In the genomic region with DNA sequence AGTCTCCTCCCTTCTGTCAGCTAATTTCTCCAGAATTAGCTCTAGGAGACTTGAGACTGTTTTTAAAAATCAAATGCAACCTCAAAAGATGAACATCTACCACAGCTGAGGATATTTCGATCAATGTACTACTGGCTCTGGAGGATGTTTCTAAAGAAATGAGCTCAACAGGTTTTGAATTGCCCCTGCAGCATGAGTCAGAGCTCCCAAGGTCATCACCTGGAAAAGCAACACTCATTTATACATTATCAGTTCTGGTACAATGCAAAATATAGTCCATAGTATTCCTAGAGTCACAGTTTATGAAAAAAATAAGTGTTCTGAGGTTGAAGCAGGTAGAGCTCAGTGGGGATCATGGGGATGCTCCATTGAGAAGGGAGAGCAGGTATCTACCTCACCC, we compare ENCODE assay signal across 21 cellular contexts. TPM values are rescaled to one million over a fixed set of nuclear protein-coding genes. Genes with fewer than 3 reads are reported as not detected.
DNase-seq lines count a peak whose midpoint lies in the region; ATAC-seq, FAIRE-seq and TF ChIP-seq lines count a peak whose summit lies in the region.
"Had no signal": no experiment of that assay in that cellular context is flagged by ENCODE, and none has a peak within 500 bp of the region (broad histone marks: within the 10 kb centered on the region; RNA-seq: fewer than 3 reads in every experiment).

No MANE protein-coding gene starts in this region.

- H3K36me3 Mint-ChIP-seq in T-cell, result peaks cover 64% of the 10 kb centered on the region

- no TSS peak for BruUV-seq in A673 (replicated peaks; lab: Mats Ljungman, UMichigan)

- POLR2A ChIA-PET in A673 (lab: Charles Lee; ENCODE audit: low non-redundant PET) (no interaction called here), T-cell (lab: Charles Lee) (no interaction called here)

- intact Hi-C loops in A673 (cut with micrococcal nuclease; ENCODE audit: unreplicated experiment), result loop anchor here (1.0 to 5.0 kb wide), 2 partner anchors 211 to 1002 kb away; no protein-coding TSS in a partner anchor
- intact Hi-C loops in pancreas (cut with DNase I), result no loop called here
- intact Hi-C loops in kidney (cut with DNase I), result no loop called here

- H3K9ac ChIP-seq in kidney (ENCODE audit: low read length in 2 of 2), result no peak overlapping the region
- H3K9ac ChIP-seq: BLaER1 treated with 17β-estradiol and CSF1 and Interleukin-3, amounts not matched to agents 10 nM and 100 nM; GM23248 had no signal

- no peak overlapping the region for H3K4me3 ChIP-seq in A673 (ENCODE audit: low read depth, low read length, poor library complexity, severe bottlenecking)
- no peak overlapping the region for H3K4me3 ChIP-seq in bronchial epithelial cell (ENCODE audit: low read depth, low read length)
- H3K4me3 ChIP-seq in pancreas, result no peak overlapping the region
- H3K4me3 ChIP-seq in kidney (ENCODE audit: low read length in 2 of 2), result no peak overlapping the region
- no peak overlapping the region for H3K4me3 ChIP-seq in brain microvascular endothelial cell (ENCODE audit: low read depth, low read length)
- H3K4me3 ChIP-seq: BLaER1 treated with 17β-estradiol and CSF1 and Interleukin-3, amounts not matched to agents 10 nM and 100 nM; GM23248 had no signal

- CTCF ChIA-PET in A673 (lab: Charles Lee) (interaction anchor here (0.6 to 0.8 kb wide), 2 partner anchors 174 to 1001 kb away, joined by 3 read pairs; no protein-coding TSS in a partner anchor), T-cell (lab: Charles Lee) (no interaction called here)

- H3K4me1 ChIP-seq in A673 (ENCODE audit: insufficient read depth, low read length, poor library complexity, severe bottlenecking) (peaks cover 11% of the 10 kb centered on the region), foreskin keratinocyte (no peaks in the 10 kb centered on the region), pancreas (peaks cover 0 to 3% (median 0%) of the 10 kb centered on the region in 3 donors), kidney (ENCODE audit: control insufficient read depth in 1 of 2, insufficient read depth in 1 of 2, low read depth in 1 of 2, low read length in 2 of 2) (no peaks in the 10 kb centered on the region)
- H3K4me1 ChIP-seq: BLaER1 treated with 17β-estradiol and CSF1 and Interleukin-3, amounts not matched to agents 10 nM and 100 nM had no signal

- no peaks in the 10 kb centered on the region for H3K27me3 Mint-ChIP-seq in T-cell
- H3K27me3 Mint-ChIP-seq: B cell had no signal

- H3K27ac Mint-ChIP-seq in T-cell, result no peak overlapping the region
- H3K27ac Mint-ChIP-seq: B cell; CD8-positive, alpha-beta T cell had no signal

- ATAC-seq in foreskin keratinocyte (peak; percentile 49), pancreas (peak; percentile 46 to 78 (median 60)), T-cell (replicated peaks in 1 of 4) (no peak)
- ATAC-seq: CD8-positive, alpha-beta T cell had no signal

- H3K4me1 Mint-ChIP-seq in T-cell, result no peaks in the 10 kb centered on the region
- H3K4me1 Mint-ChIP-seq: B cell had no signal

- H3K27me3 ChIP-seq in A673 (replicated peaks; ENCODE audit: insufficient read depth, low read depth, low read length, poor library complexity) (no peaks in the 10 kb centered on the region), bronchial epithelial cell (ENCODE audit: control insufficient read depth, insufficient read depth, low read length) (no peaks in the 10 kb centered on the region), foreskin keratinocyte (no peaks in the 10 kb centered on the region), pancreas (peaks cover 0 to 3% (median 0%) of the 10 kb centered on the region in 4 donors), brain microvascular endothelial cell (replicated peaks) (no peaks in the 10 kb centered on the region)

- WGBS in pancreas, 2 donors, result 45 to 57% methylated on average over 1 of the region's 1 CpG

- in situ Hi-C loops in brain microvascular endothelial cell (cut with HindIII; ENCODE audit: low pct_ligation_motif_present, low sequenced_read_pairs), result no loop called here

- peak overlapping the region; percentile 29 for H3K27ac ChIP-seq in A673 (ENCODE audit: low read depth, low read length, poor library complexity, severe bottlenecking)
- H3K27ac ChIP-seq in foreskin keratinocyte, result no peak overlapping the region
- no peak overlapping the region for H3K27ac ChIP-seq in pancreas
- no peak overlapping the region for H3K27ac ChIP-seq in kidney (ENCODE audit: low read depth in 2 of 2, low read length in 2 of 2)
- no peak overlapping the region for H3K27ac ChIP-seq in brain microvascular endothelial cell
- H3K27ac ChIP-seq: BLaER1 treated with 17β-estradiol and CSF1 and Interleukin-3, amounts not matched to agents 10 nM and 100 nM; GM23248; HL-60 had no signal

- DNase-seq in A673 (ENCODE audit: low spot score), result no peak
- peak; percentile 18 for DNase-seq in bronchial epithelial cell (ENCODE audit: low read depth)
- peak in 1 of 2 donors; percentile 1 for DNase-seq in foreskin keratinocyte
- peak in 1 of 6 donors; percentile 5 for DNase-seq in pancreas
- no peak for DNase-seq in kidney
- no peak for DNase-seq in T-cell
- no peak for DNase-seq in brain microvascular endothelial cell
- no peak for DNase-seq in activated T-cell treated with anti-CD3 and anti-CD28 coated beads, Interleukin-2, amount 50 U/mL, for 1 hour
- DNase-seq: 8988T; Calu3; CD8-positive, alpha-beta T cell; GDM1; GM23248; HCEC 1CT; IMR-90 had no signal

- FAIRE-seq in bronchial epithelial cell (lab: Jason Lieb, UNC), result no peak
- FAIRE-seq in pancreas (lab: Jason Lieb, UNC), result no peak
- FAIRE-seq in kidney (lab: Jason Lieb, UNC), result no peak
- FAIRE-seq: GM12892, GM18507, H54 had no signal

- no peak overlapping the region for H3K4me3 Mint-ChIP-seq in T-cell
- H3K4me3 Mint-ChIP-seq: B cell; CD8-positive, alpha-beta T cell had no signal

- H3K9me3 ChIP-seq in A673 (ENCODE audit: low read depth, low read length, poor library complexity, severe bottlenecking) (peaks cover 18% of the 10 kb centered on the region), pancreas (no peaks in the 10 kb centered on the region), kidney (ENCODE audit: control insufficient read depth in 1 of 2, low read length in 2 of 2) (peaks cover 0 to 10% of the 10 kb centered on the region in 2 donors)

- no peak for TF ChIP-seq CTCF in A673 (conservative IDR thresholded peaks at IDR 0.05; ENCODE audit: low read depth, low read length)
- no peak for TF ChIP-seq CTCF in bronchial epithelial cell (IDR thresholded peaks at IDR 0.05; ENCODE audit: insufficient read depth, low read length, severe bottlenecking)
- no peak for TF ChIP-seq CTCF in foreskin keratinocyte (conservative IDR thresholded peaks at IDR 0.05)
- TF ChIP-seq CTCF in pancreas (IDR thresholded peaks at IDR 0.05), result no peak
- TF ChIP-seq CTCF in kidney (IDR thresholded peaks at IDR 0.05; ENCODE audit: borderline replicate concordance, extremely low read depth, insufficient read depth), result no peak
- no peak for TF ChIP-seq CTCF in brain microvascular endothelial cell (IDR thresholded peaks at IDR 0.05; ENCODE audit: low read depth, low read length, missing control alignments)

- H3K36me3 ChIP-seq in A673 (ENCODE audit: insufficient read depth, low read length, poor library complexity, severe bottlenecking) (peaks cover 9% of the 10 kb centered on the region), bronchial epithelial cell (ENCODE audit: control insufficient read depth, insufficient read depth, low read length) (no peaks in the 10 kb centered on the region), pancreas (no peaks in the 10 kb centered on the region), kidney (ENCODE audit: control insufficient read depth in 1 of 2, insufficient read depth in 2 of 2, low read length in 2 of 2) (no peaks in the 10 kb centered on the region), brain microvascular endothelial cell (replicated peaks) (no peaks in the 10 kb centered on the region)

- peaks cover 7 to 13% (median 11%) of the 10 kb centered on the region in 3 donors for H3K9me3 Mint-ChIP-seq in T-cell

RNA-seq across cellular contexts. Expression of a gene that starts 50.8 kb away (rescaled TPM):
- total RNA-seq in A673 (2021) (1.3 and 2.7 TPM in 2 replicates), bronchial epithelial cell (under 0.01 and 0.13 TPM in 2 replicates), foreskin keratinocyte (0.21 and 0.31 TPM in 2 replicates), pancreas (under 1 TPM; 0.05 to 0.20 (median 0.08) TPM), kidney (0.85 TPM), T-cell (1 to 10 TPM in 1 of 5 donors, under 1 TPM in 4; 0.43 to 1.1 (median 0.82) TPM)
- polyA plus RNA-seq in foreskin keratinocyte (0.07 and 0.12 TPM in 2 replicates), pancreas (under 1 TPM; 0.08 to 0.16 TPM), kidney (ENCODE audit: insufficient read depth, low read depth, low replicate concordance) (2.2 TPM)
- total RNA-seq: Calu3, GM23248, IMR-90 had no signal

Comparison
In these comparisons a context has a peak if more than half of its experiments do, and no peak if none do; other contexts are left out.
1. ATAC-seq: peak in foreskin keratinocyte (single experiment) and pancreas (4 of 4); none in T-cell (0 of 4).